ENCODE assay signal across 8 cellular contexts in the genomic region with DNA sequence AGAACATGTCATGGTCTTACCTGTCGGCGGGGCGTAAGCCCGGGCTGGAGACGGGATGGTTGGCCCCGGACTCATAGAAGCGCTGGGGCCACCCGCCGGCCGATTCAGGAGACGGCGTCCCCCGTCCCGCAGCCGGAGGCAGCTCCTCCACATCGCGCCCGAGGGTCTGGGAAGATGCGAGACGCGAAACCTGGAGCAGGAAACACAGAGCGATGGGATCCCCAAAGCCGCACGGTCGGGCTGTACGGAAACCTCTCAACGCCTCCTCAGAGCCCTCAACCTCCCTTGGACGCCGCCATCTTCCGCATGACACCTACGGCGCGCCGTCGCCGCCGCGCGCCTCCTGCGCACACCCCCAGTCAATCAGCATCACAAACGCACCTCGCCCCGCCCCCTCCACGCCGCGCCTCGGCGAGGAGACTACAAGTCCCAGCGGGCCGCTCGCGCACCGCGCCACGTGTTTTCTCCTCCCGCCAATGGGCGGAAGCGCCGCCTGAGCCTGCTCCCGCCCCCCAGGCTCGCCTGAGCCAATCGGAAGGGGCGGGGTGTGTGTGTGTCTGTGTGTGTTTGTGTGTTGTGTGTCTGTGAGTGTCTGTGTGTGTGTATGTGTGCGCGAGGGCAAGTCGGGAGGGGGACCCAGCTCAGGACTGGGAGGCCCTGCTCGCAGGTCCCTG. TPM values are rescaled to one million over a fixed set of nuclear protein-coding genes. Genes with fewer than 3 reads are reported as not detected.
DNase-seq lines count a peak whose midpoint lies in the region; ATAC-seq, FAIRE-seq and TF ChIP-seq lines count a peak whose summit lies in the region.

A gene (minus strand): TSS at position 308 of the 674 bp plus-strand sequence. CDS start 155 bp downstream, at position 153.
A gene (plus strand): TSS at position 548 of the 674 bp plus-strand sequence. CDS start 57 bp downstream, at position 605.

- peaks cover 54% of the 10 kb centered on the region for H3K79me2 ChIP-seq in SU-DHL-6 (ENCODE audit: insufficient read depth, low read length)

- H3K9me3 ChIP-seq in SU-DHL-6 (ENCODE audit: insufficient read depth, low read length) (no peaks in the 10 kb centered on the region), pancreas (no peaks in the 10 kb centered on the region), thyroid gland (no peaks in the 10 kb centered on the region)

- peak in 1 of 2 donors; percentile 49 for TF ChIP-seq POLR2A in thyroid gland (IDR thresholded peaks at IDR 0.05)

- H3K36me3 ChIP-seq in SU-DHL-6 (ENCODE audit: low read length) (no peaks in the 10 kb centered on the region), pancreas (no peaks in the 10 kb centered on the region), thyroid gland (no peaks in the 10 kb centered on the region)

- H3F3A ChIP-seq in SU-DHL-6 (ENCODE audit: insufficient read depth), result peaks cover 15% of the 10 kb centered on the region; the same call in 1 of the 2 replicates

- H3K4me1 ChIP-seq in pancreas, result peaks cover 0 to 45% (median 11%) of the 10 kb centered on the region in 3 donors
- peaks cover 26 to 32% of the 10 kb centered on the region in 2 donors for H3K4me1 ChIP-seq in thyroid gland

- ATAC-seq in HG02759 (IDR thresholded peaks at IDR 0.05; ENCODE audit: unreplicated experiment) (peak; percentile 93), Right ventricle myocardium superior (ENCODE audit: poor library complexity) (peak; percentile 97), pancreas (peak; percentile 96 to 98 (median 96))

- no peaks in the 10 kb centered on the region for H4K20me1 ChIP-seq in SU-DHL-6 (ENCODE audit: low read depth, low read length)

- 0 to 1% methylated on average over 62 to 67 of the region's 67 CpGs for WGBS in pancreas, 2 donors
- 0% methylated on average over 15 to 37 of the region's 67 CpGs for WGBS in thyroid gland, 2 donors

- peak; percentile 88 for FAIRE-seq in pancreas (lab: Jason Lieb, UNC)

- peak within 1 kb of the TSS; percentile 83 for H3K4me2 ChIP-seq in SU-DHL-6 (ENCODE audit: low read depth, low read length, poor library complexity, severe bottlenecking)

- H3K4me3 ChIP-seq in SU-DHL-6 (ENCODE audit: insufficient read depth, low read length, poor library complexity, severe bottlenecking) (peak within 1 kb of the TSS; percentile 89), pancreas (peak within 1 kb of the TSS; percentile 69 to 97 (median 90)), thyroid gland (replicated peaks in 1 of 3) (peak within 1 kb of the TSS; percentile 65 to 88 (median 69))

- H3K9me2 ChIP-seq in SU-DHL-6 (replicated peaks; ENCODE audit: insufficient read depth, low read length), result no peaks in the 10 kb centered on the region

- H3K27ac ChIP-seq in SU-DHL-6 (ENCODE audit: low read depth, low read length), result peak within 1 kb of the TSS; percentile 47
- peak within 1 kb of the TSS; percentile 29 to 76 (median 62) for H3K27ac ChIP-seq in pancreas
- peak within 1 kb of the TSS; percentile 26 to 87 (median 71) for H3K27ac ChIP-seq in thyroid gland

- H3K9ac ChIP-seq in SU-DHL-6 (ENCODE audit: low read length), result peak within 1 kb of the TSS; percentile 72

- DNase-seq in NCI-H1417 (lab: John Stamatoyannopoulos, UW), result peak; percentile 95 to 97 (median 97)
- peak; percentile 99 for DNase-seq in activated naive CD8-positive, alpha-beta T cell treated with anti-CD3 and anti-CD28 coated beads, Interleukin-2, amount 50 U/mL, for 16 hours (ENCODE audit: low read depth, low spot score)
- peak; percentile 100 for DNase-seq in Right ventricle myocardium superior
- peak; percentile 99 to 100 (median 100) for DNase-seq in pancreas
- DNase-seq in thyroid gland, result peak; percentile 100

- intact Hi-C loops in Right ventricle myocardium superior (cut with DNase I), result loop anchor here (5.0 to 10.0 kb wide), 2 partner anchors 64 to 357 kb away; a partner anchor contains a TSS
- intact Hi-C loops in pancreas (cut with DNase I), result loop anchor here in 2 of 3 donors (10.0 kb wide), 2 partner anchors 144 to 364 kb away; no protein-coding TSS in a partner anchor
- intact Hi-C loops in thyroid gland (cut with DNase I), result loop anchor here (10.0 kb wide), 3 partner anchors 64 to 184 kb away; a partner anchor contains a TSS

- H2AFZ ChIP-seq in SU-DHL-6 (ENCODE audit: low read depth, low read length, severe bottlenecking), result peak within 1 kb of the TSS; percentile 69

- TF ChIP-seq CTCF in GM12874 (IDR thresholded peaks at IDR 0.05; ENCODE audit: insufficient read depth, low read depth, low read length) (0 out of 2 replicates have a peak, but pooled peaks have one; percentile 14), SU-DHL-6 (IDR thresholded peaks at IDR 0.05; ENCODE audit: insufficient read depth, low read length, poor library complexity, severe bottlenecking) (no peak), pancreas (IDR thresholded peaks at IDR 0.05) (no peak), thyroid gland (IDR thresholded peaks at IDR 0.05) (no peak)

- H3K27me3 ChIP-seq in SU-DHL-6 (ENCODE audit: low read length), result no peaks in the 10 kb centered on the region
- H3K27me3 ChIP-seq in pancreas, result no peaks in the 10 kb centered on the region
- no peaks in the 10 kb centered on the region for H3K27me3 ChIP-seq in thyroid gland

RNA-seq across cellular contexts. Expression of the first gene that starts in this region (rescaled TPM):
- total RNA-seq in Right ventricle myocardium superior (34.1 TPM), pancreas (10 to 100 TPM in 4 of 6 donors, 1 to 10 TPM in 2; 7.3 to 18.0 (median 11.4) TPM), thyroid gland (10 to 100 TPM; 28.1 to 40.1 (median 36.7) TPM)
- 10 to 100 TPM; 15.9 to 18.4 TPM for polyA plus RNA-seq in pancreas

RNA-seq across cellular contexts. Expression of the second gene that starts in this region (rescaled TPM):
- total RNA-seq in Right ventricle myocardium superior (18.9 TPM), pancreas (1 to 10 TPM; 5.2 to 9.6 (median 6.0) TPM), thyroid gland (10 to 100 TPM; 12.6 to 16.8 (median 13.5) TPM)
- polyA plus RNA-seq in pancreas, result 1 to 10 TPM; 2.7 to 3.1 TPM

Comparison
In these comparisons a context has a peak if more than half of its experiments do, and no peak if none do; other contexts are left out.
1. Peak in every context shown above with its lines: DNase-seq, ATAC-seq, H3K4me3 ChIP-seq and H3K27ac ChIP-seq.